Comparison of ENCODE assay signal across 9 cellular contexts in genomic region chr18:37778417-37779165, GRCh38.
DNase-seq lines count a peak whose midpoint lies in the region; ATAC-seq and TF ChIP-seq lines count a peak whose summit lies in the region.
"Had no signal": no experiment of that assay in that cellular context is flagged by ENCODE, and none has a peak within 500 bp of the region (broad histone marks: within the 10 kb centered on the region; RNA-seq: fewer than 3 reads in every experiment).

No MANE protein-coding gene starts in this region.

- 25 to 27% methylated on average over 21 of the region's 21 CpGs for WGBS in lung, 2 donors
- WGBS in testis, 2 donors: 20 to 39% methylated on average over 6 to 21 of the region's 21 CpGs

- H3K36me3 ChIP-seq in RWPE2 (ENCODE audit: low read depth) (no peaks in the 10 kb centered on the region), lung (ENCODE audit: control insufficient read depth in 2 of 2, insufficient read depth in 2 of 2, low read length in 2 of 2) (no peaks in the 10 kb centered on the region), testis (ENCODE audit: low read depth, missing control alignments) (no peaks in the 10 kb centered on the region)

- TF ChIP-seq RAD21 in Ishikawa (IDR thresholded peaks at IDR 0.05; ENCODE audit: low read depth): peak; percentile 59; the same call in 1 of the 2 replicates

- TF ChIP-seq POLR2A in testis (IDR thresholded peaks at IDR 0.05): no peak

- peak; percentile 96 for DNase-seq in ELF-1 (ENCODE audit: low read depth, low spot score)
- no peak for DNase-seq in RWPE2 (ENCODE audit: low spot score)
- peak; percentile 83 for DNase-seq in cerebellum (ENCODE audit: low spot score)
- peak; percentile 64 for DNase-seq in lung (ENCODE audit: low spot score)
- peak; percentile 89 for DNase-seq in testis
- DNase-seq in activated CD4-positive, CD25-positive, alpha-beta regulatory T cell (lab: John Stamatoyannopoulos, UW): no peak
- DNase-seq: activated B cell treated with CpG ODN at 0.5 μM for 24 hours had no signal

- no peak overlapping the region for H3K4me3 ChIP-seq in RWPE2 (ENCODE audit: severe bottlenecking)
- no peak overlapping the region for H3K4me3 ChIP-seq in lung
- H3K4me3 ChIP-seq in testis: no peak overlapping the region

- intact Hi-C loops in testis (cut with DNase I; ENCODE audit: low total_unique reads): no loop called here

- no peaks in the 10 kb centered on the region for H3K27me3 ChIP-seq in RWPE2 (ENCODE audit: insufficient read depth, poor library complexity, severe bottlenecking)
- H3K27me3 ChIP-seq in lung (ENCODE audit: control insufficient read depth, insufficient read depth): no peaks in the 10 kb centered on the region
- no peaks in the 10 kb centered on the region for H3K27me3 ChIP-seq in testis

- ATAC-seq in GM21423 (IDR thresholded peaks at IDR 0.05; ENCODE audit: unreplicated experiment): peak; percentile 72
- ATAC-seq in RWPE2 (ENCODE audit: low read depth): peak; percentile 33; the same call in 1 of the 3 replicates
- ATAC-seq in lung (ENCODE audit: insufficient read depth, low FRiP score): peak; percentile 78

- H3K27ac ChIP-seq in RWPE2 (ENCODE audit: poor library complexity, severe bottlenecking) (no peak overlapping the region), lung (ENCODE audit: low read depth in 1 of 2, low read length in 1 of 2) (no peak overlapping the region), testis (no peak overlapping the region)

- no peak for TF ChIP-seq EP300 in Ishikawa (IDR thresholded peaks at IDR 0.05; ENCODE audit: borderline replicate concordance)

- H3K4me1 ChIP-seq in RWPE2 (ENCODE audit: insufficient read depth, poor library complexity, severe bottlenecking) (no peaks in the 10 kb centered on the region), lung (ENCODE audit: control insufficient read depth in 2 of 2, insufficient read depth in 2 of 2, low read length in 2 of 2) (no peaks in the 10 kb centered on the region), testis (no peaks in the 10 kb centered on the region)

- no peaks in the 10 kb centered on the region for H3K9me3 ChIP-seq in RWPE2 (ENCODE audit: severe bottlenecking)
- H3K9me3 ChIP-seq in lung (ENCODE audit: control insufficient read depth in 2 of 2, insufficient read depth in 1 of 2, low read length in 1 of 2): peaks cover 0 to 2% of the 10 kb centered on the region in 2 donors
- H3K9me3 ChIP-seq in testis: no peaks in the 10 kb centered on the region

- TF ChIP-seq CTCF in RWPE2 (IDR thresholded peaks at IDR 0.05; ENCODE audit: poor library complexity, severe bottlenecking): peak; percentile 68
- TF ChIP-seq CTCF in lung (IDR thresholded peaks at IDR 0.05; ENCODE audit: control extremely low read depth, extremely low read depth): peak; percentile 47
- TF ChIP-seq CTCF in testis (IDR thresholded peaks at IDR 0.05): peak; percentile 54 to 89 (median 69)

TF ChIP-seq in Ishikawa, 13 proteins besides CTCF, POLR2A, EP300 and RAD21:
- TF ChIP-seq ZBTB7A (IDR thresholded peaks at IDR 0.05; ENCODE audit: low read depth): no peak
- no peak for TF ChIP-seq NFIC (IDR thresholded peaks at IDR 0.05)
- no peak for TF ChIP-seq CREB1 (IDR thresholded peaks at IDR 0.05; ENCODE audit: low read depth)
- no peak for TF ChIP-seq USF1 (IDR thresholded peaks at IDR 0.05)
- no peak for TF ChIP-seq TEAD4 (IDR thresholded peaks at IDR 0.05)
- TF ChIP-seq MAX (IDR thresholded peaks at IDR 0.05): no peak
- TF ChIP-seq TAF1 (IDR thresholded peaks at IDR 0.05; ENCODE audit: low read depth): no peak
- TF ChIP-seq TCF12 (IDR thresholded peaks at IDR 0.05; ENCODE audit: low read depth): no peak
- TF ChIP-seq EGR1 (IDR thresholded peaks at IDR 0.05): no peak
- no peak for TF ChIP-seq FOXM1 (IDR thresholded peaks at IDR 0.05; ENCODE audit: borderline replicate concordance, low read depth)
- TF ChIP-seq CEBPB (IDR thresholded peaks at IDR 0.05): no peak
- TF ChIP-seq, protein P1, sequence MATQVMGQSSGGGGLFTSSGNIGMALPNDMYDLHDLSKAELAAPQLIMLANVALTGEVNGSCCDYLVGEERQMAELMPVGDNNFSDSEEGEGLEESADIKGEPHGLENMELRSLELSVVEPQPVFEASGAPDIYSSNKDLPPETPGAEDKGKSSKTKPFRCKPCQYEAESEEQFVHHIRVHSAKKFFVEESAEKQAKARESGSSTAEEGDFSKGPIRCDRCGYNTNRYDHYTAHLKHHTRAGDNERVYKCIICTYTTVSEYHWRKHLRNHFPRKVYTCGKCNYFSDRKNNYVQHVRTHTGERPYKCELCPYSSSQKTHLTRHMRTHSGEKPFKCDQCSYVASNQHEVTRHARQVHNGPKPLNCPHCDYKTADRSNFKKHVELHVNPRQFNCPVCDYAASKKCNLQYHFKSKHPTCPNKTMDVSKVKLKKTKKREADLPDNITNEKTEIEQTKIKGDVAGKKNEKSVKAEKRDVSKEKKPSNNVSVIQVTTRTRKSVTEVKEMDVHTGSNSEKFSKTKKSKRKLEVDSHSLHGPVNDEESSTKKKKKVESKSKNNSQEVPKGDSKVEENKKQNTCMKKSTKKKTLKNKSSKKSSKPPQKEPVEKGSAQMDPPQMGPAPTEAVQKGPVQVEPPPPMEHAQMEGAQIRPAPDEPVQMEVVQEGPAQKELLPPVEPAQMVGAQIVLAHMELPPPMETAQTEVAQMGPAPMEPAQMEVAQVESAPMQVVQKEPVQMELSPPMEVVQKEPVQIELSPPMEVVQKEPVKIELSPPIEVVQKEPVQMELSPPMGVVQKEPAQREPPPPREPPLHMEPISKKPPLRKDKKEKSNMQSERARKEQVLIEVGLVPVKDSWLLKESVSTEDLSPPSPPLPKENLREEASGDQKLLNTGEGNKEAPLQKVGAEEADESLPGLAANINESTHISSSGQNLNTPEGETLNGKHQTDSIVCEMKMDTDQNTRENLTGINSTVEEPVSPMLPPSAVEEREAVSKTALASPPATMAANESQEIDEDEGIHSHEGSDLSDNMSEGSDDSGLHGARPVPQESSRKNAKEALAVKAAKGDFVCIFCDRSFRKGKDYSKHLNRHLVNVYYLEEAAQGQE (IDR thresholded peaks at IDR 0.05; ENCODE audit: low read depth): no peak
- TF ChIP-seq YY1 (IDR thresholded peaks at IDR 0.05; ENCODE audit: low read depth): no peak

Comparison
In these comparisons a context has a peak if more than half of its experiments do, and no peak if none do; other contexts are left out.
1. DNase-seq: peak in ELF-1 (single experiment), cerebellum (single experiment), lung (single experiment) and testis (single experiment); none in RWPE2 (single experiment) and activated CD4-positive, CD25-positive, alpha-beta regulatory T cell (0 of 4).
2. Peak in every context shown above with its lines, with median percentiles within 50 percentile points of each other: ATAC-seq and CTCF ChIP-seq.